18 cellular contexts compared by ENCODE assay signal in the genomic region with DNA sequence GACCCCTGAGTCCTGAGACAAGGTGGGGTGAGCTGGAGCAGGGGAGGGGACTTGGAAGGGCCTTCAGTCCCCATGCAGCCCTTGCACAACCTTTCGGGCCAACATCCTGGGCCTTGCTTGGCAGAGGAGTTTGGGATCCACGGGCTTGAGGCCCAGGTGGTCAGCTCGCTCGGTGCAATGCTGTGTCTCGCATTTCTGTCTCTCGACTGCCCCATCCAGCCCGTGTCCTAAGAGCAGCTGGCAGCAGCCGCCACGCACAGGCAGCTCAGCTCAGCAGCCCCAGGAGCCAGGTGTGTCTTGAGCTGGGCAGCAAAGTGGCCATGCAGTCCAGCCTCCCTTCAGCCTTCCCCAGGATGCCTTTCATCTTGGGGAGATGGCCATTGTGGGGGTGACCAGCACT. TPM values are rescaled to one million over a fixed set of nuclear protein-coding genes. Genes with fewer than 3 reads are reported as not detected.
DNase-seq lines count a peak whose midpoint lies in the region; ATAC-seq, FAIRE-seq and TF ChIP-seq lines count a peak whose summit lies in the region.
"Had no signal": no experiment of that assay in that cellular context is flagged by ENCODE, and none has a peak within 500 bp of the region (broad histone marks: within the 10 kb centered on the region; RNA-seq: fewer than 3 reads in every experiment).

No MANE protein-coding gene starts in this region.

- H3K9ac ChIP-seq in H1 (replicated peaks in 1 of 4; ENCODE audit: extremely low read depth in 1 of 4, low read depth in 3 of 4, low read length in 3 of 4): peak overlapping the region in 1 of 4 experiments; percentile 22; a peak in 2 of 7 replicates

- H4K91ac ChIP-seq in H1 (replicated peaks; ENCODE audit: insufficient read length, low read length): no peak overlapping the region

- FAIRE-seq in H1 (lab: Jason Lieb, UNC): no peak

- no peak overlapping the region for H2BK12ac ChIP-seq in H1 (ENCODE audit: low read depth, low read length)

- H3K27ac ChIP-seq in cardiac muscle cell (peak overlapping the region; percentile 74), heart left ventricle (peak overlapping the region in 6 of 12 donors; percentile 56 to 84 (median 73)), H1 (ENCODE audit: low read depth, low read length) (no peak overlapping the region), psoas muscle (peak overlapping the region; percentile 92)

- TF ChIP-seq EP300 in H1 (IDR thresholded peaks at IDR 0.05; ENCODE audit: borderline replicate concordance in 1 of 2, low read depth in 2 of 2, low read length in 2 of 2): no peak

- H2BK120ac ChIP-seq in H1 (replicated peaks; ENCODE audit: low read depth, low read length): no peak overlapping the region

- no peak overlapping the region for H4K8ac ChIP-seq in H1 (ENCODE audit: extremely low read depth, insufficient read depth, low read length)

- H3K9me3 ChIP-seq in cardiac muscle cell (ENCODE audit: low read depth) (no peaks in the 10 kb centered on the region), heart left ventricle (no peaks in the 10 kb centered on the region), H1 (ENCODE audit: insufficient read depth in 2 of 2, low read depth in 1 of 2, low read length in 1 of 2) (no peaks in the 10 kb centered on the region), psoas muscle (no peaks in the 10 kb centered on the region)
- H3K9me3 ChIP-seq: Caco-2 had no signal

- TF ChIP-seq POLR2A in heart left ventricle (IDR thresholded peaks at IDR 0.05) (no peak), H1 (IDR thresholded peaks at IDR 0.05; ENCODE audit: control extremely low read depth in 1 of 2, low read depth in 2 of 2, low read length in 2 of 2) (no peak)

- POLR2A ChIA-PET in H1 (lab: Charles Lee; ENCODE audit: partially characterized antibody): no interaction called here

- peaks cover 40 to 61% of the 10 kb centered on the region in 2 experiments for H4K20me1 ChIP-seq in H1 (replicated peaks in 1 of 2; ENCODE audit: control insufficient read depth in 1 of 2, insufficient read depth in 2 of 2, low read length in 2 of 2)

- peaks cover 0 to 85% of the 10 kb centered on the region in 2 experiments; a peak in 2 of 4 replicates for H3K79me2 ChIP-seq in H1 (ENCODE audit: control insufficient read depth in 1 of 2, insufficient read depth in 2 of 2, low read length in 2 of 2)

- H3K14ac ChIP-seq in H1 (ENCODE audit: insufficient read length): no peak overlapping the region

- peak overlapping the region; percentile 78; the same call in 1 of the 2 replicates for H2AK5ac ChIP-seq in H1 (ENCODE audit: low read depth, low read length)

- H2AFZ ChIP-seq in H1 (ENCODE audit: low read length): no peak overlapping the region

- H3K36me3 ChIP-seq in cardiac muscle cell (no peaks in the 10 kb centered on the region), heart left ventricle (no peaks in the 10 kb centered on the region), H7 (replicated peaks; ENCODE audit: control insufficient read depth, insufficient read depth, low read length) (no peaks in the 10 kb centered on the region), H1 (ENCODE audit: control insufficient read depth in 2 of 4, insufficient read depth in 4 of 4, low read length in 3 of 4) (no peaks in the 10 kb centered on the region), psoas muscle (ENCODE audit: insufficient read depth in 1 of 2, low read depth in 1 of 2) (no peaks in the 10 kb centered on the region)

- H3K4me2 ChIP-seq in H1 (ENCODE audit: insufficient read depth in 1 of 2, low read depth in 2 of 2, low read length in 2 of 2): peak overlapping the region in 1 of 2 experiments; percentile 12; a peak in 2 of 4 replicates

- H3K4me1 ChIP-seq in cardiac muscle cell (ENCODE audit: low read depth) (peaks cover 55% of the 10 kb centered on the region), heart left ventricle (peaks cover 19 to 80% (median 69%) of the 10 kb centered on the region in 12 donors), H1 (replicated peaks in 1 of 4; ENCODE audit: control insufficient read depth in 3 of 4, insufficient read depth in 4 of 4, low read length in 3 of 4) (peaks cover 6 to 44% (median 35%) of the 10 kb centered on the region in 4 experiments), psoas muscle (peaks cover 66% of the 10 kb centered on the region)
- H3K4me1 ChIP-seq: Caco-2 had no signal

- 63 to 77% (median 74%) methylated on average over 9 of the region's 9 CpGs for WGBS in heart left ventricle, 4 donors
- WGBS in H1 (ENCODE audit: extremely low coverage in 1 of 2, insufficient coverage in 1 of 2, insufficient read length in 1 of 2, insufficient replicate concordance in 2 of 2, low coverage in 1 of 2, low lambda C conversion rate in 2 of 2, missing lambda C conversion rate in 1 of 2), 2 experiments: 94% methylated on average over 7 of the region's 9 CpGs; no CpG with 5 or more reads in 1 of the 2 experiments
- WGBS in psoas muscle, 3 donors: 26 to 38% (median 26%) methylated on average over 6 to 9 of the region's 9 CpGs

- no peak overlapping the region for H3K56ac ChIP-seq in H1 (replicated peaks; ENCODE audit: insufficient read length, low read depth, low read length)

- H3K23me2 ChIP-seq in H1 (ENCODE audit: low read depth, low read length): no peaks in the 10 kb centered on the region

- no peak for TF ChIP-seq CTCF in cardiac muscle cell (IDR thresholded peaks at IDR 0.05; ENCODE audit: low read depth, low read length)
- TF ChIP-seq CTCF in heart left ventricle (IDR thresholded peaks at IDR 0.05): no peak
- no peak for TF ChIP-seq CTCF in H1 (IDR thresholded peaks at IDR 0.05; ENCODE audit: control extremely low read depth in 1 of 3, insufficient read depth in 1 of 3, low read depth in 1 of 3, low read length in 3 of 3)
- TF ChIP-seq CTCF in psoas muscle (IDR thresholded peaks at IDR 0.05): no peak

- CTCF ChIA-PET in H1 (lab: Charles Lee; ENCODE audit: partially characterized antibody): interaction anchor here (0.9 to 2.9 kb wide), 8 partner anchors 9 to 34 kb away, joined by 3 to 17 read pairs (median 4); no protein-coding TSS in a partner anchor

- H3K27me3 ChIP-seq in cardiac muscle cell (no peaks in the 10 kb centered on the region), heart left ventricle (no peaks in the 10 kb centered on the region), H7 (ENCODE audit: control insufficient read depth, insufficient read depth, low read length) (no peaks in the 10 kb centered on the region), H1 (replicated peaks in 1 of 4; ENCODE audit: control insufficient read depth in 3 of 4, extremely low read depth in 1 of 4, insufficient read depth in 3 of 4, low read length in 3 of 4) (no peaks in the 10 kb centered on the region), psoas muscle (ENCODE audit: insufficient read depth in 3 of 3, low read length in 2 of 3) (no peaks in the 10 kb centered on the region)

- ATAC-seq in heart left ventricle (no peak), psoas muscle (peak; percentile 21 to 39 (median 28))

- H2BK5ac ChIP-seq in H1 (ENCODE audit: low read depth, low read length): peak overlapping the region; percentile 48; the same call in 1 of the 2 replicates

- H2BK15ac ChIP-seq in H1 (ENCODE audit: low read length): no peak overlapping the region

- H3K4me3 ChIP-seq in cardiac muscle cell (no peak overlapping the region), heart left ventricle (no peak overlapping the region), H7 (ENCODE audit: insufficient read depth, low read depth, low read length) (no peak overlapping the region), H1 (ENCODE audit: extremely low read depth in 1 of 4, insufficient read depth in 2 of 4, low read depth in 3 of 4, low read length in 4 of 4) (no peak overlapping the region), psoas muscle (no peak overlapping the region)

- no peak for TF ChIP-seq RAD21 in H1 (IDR thresholded peaks at IDR 0.05 in 1 of 2, conservative IDR thresholded peaks at IDR 0.05 in 1 of 2; ENCODE audit: low read depth in 2 of 2, low read length in 2 of 2)

- H4K5ac ChIP-seq in H1 (ENCODE audit: insufficient read length, low read depth, low read length): no peak overlapping the region

- peaks cover 51% of the 10 kb centered on the region for H3K79me1 ChIP-seq in H1 (ENCODE audit: low read depth, low read length)

- intact Hi-C loops in heart left ventricle (cut with DNase I): no loop called here
- intact Hi-C loops in psoas muscle (cut with DNase I): no loop called here

- H2BK20ac ChIP-seq in H1 (ENCODE audit: low read length): no peak overlapping the region; the same call in 1 of the 2 replicates

- DNase-seq in cardiac muscle cell (ENCODE audit: low read depth in 1 of 2, low spot score in 1 of 2) (no peak), heart left ventricle (no peak), H7 (peak; percentile 65), H1 (ENCODE audit: low read depth in 1 of 2, low spot score in 2 of 2) (no peak), psoas muscle (peak in 1 of 2 donors; percentile 68), COLO668 (lab: John Stamatoyannopoulos, UW; ENCODE audit: unreplicated experiment) (no peak), SW480 (ENCODE audit: low spot score) (no peak), inferior parietal cortex (ENCODE audit: extremely low spot score) (no peak)
- DNase-seq: 8988T; CD4-positive, CD25-positive, alpha-beta regulatory T cell; GDM1; GOT3; KBM-7; NCI-H1105 treated with DMSO at 0.1 percent for 48 hours; NCI-H1694 treated with DMSO at 0.1 percent for 48 hours; NCI-H510A; NCI-H774 had no signal

- H3K18ac ChIP-seq in H1 (ENCODE audit: extremely low read depth, low read length): no peak overlapping the region; the same call in 1 of the 2 replicates

- H3K23ac ChIP-seq in H1 (ENCODE audit: insufficient read length): no peak overlapping the region

- no peak overlapping the region for H3K4ac ChIP-seq in H1 (replicated peaks; ENCODE audit: insufficient read length, low read depth, low read length)

RNA-seq across cellular contexts. Expression of a gene that starts 10.8 kb away (rescaled TPM):
- 96.3 and 144 TPM in 2 replicates for total RNA-seq in cardiac muscle cell
- 66.1 and 79.1 TPM in 2 replicates for polyA plus RNA-seq in cardiac muscle cell
- total RNA-seq in heart left ventricle: 10 to 100 TPM; 47.3 to 90.3 (median 60.8) TPM
- polyA plus RNA-seq in heart left ventricle: 10 to 100 TPM; 50.7 to 78.7 TPM
- 79.2 and 112 TPM in 2 replicates for total RNA-seq in H7 (2014; rRNA removed; shearing (Covaris generic))
- total RNA-seq in H1 (2021; fragmentation: NEBNext Ultra II Directional; extraction: Animal tissue kit (Norgen Biotek cat#: 25700)): 62.3 and 62.8 TPM in 2 replicates
- 38.0 and 65.4 TPM in 2 replicates for polyA plus RNA-seq in H1 (2011; rRNA removed)
- 57.3 TPM for polyA plus RNA-seq in H1 (2011; cell fraction: cytosol; rRNA removed)
- polyA plus RNA-seq in H1 (2011; cell fraction: nucleus; rRNA removed): 306 TPM
- 54.5 to 72.8 TPM (median 68.7 TPM) in 4 replicates for polyA plus RNA-seq in H1 (2012, experiment 1 of 2)
- polyA plus RNA-seq in H1 (2012, experiment 2 of 2): 42.3 TPM
- polyA plus RNA-seq in H1 (2013, experiment 1 of 2): 35.8 TPM
- 33.2 TPM for polyA plus RNA-seq in H1 (2013, experiment 2 of 2)
- 28.2 and 33.0 TPM in 2 replicates for polyA minus RNA-seq in H1 (2011; rRNA and poly(A)+ RNA removed)
- polyA minus RNA-seq in H1 (2011; cell fraction: cytosol; rRNA and poly(A)+ RNA removed): 49.0 TPM
- 88.7 TPM for polyA minus RNA-seq in H1 (2011; cell fraction: nucleus; rRNA and poly(A)+ RNA removed)
- 10 to 100 TPM; 67.8 to 79.1 (median 75.3) TPM for total RNA-seq in psoas muscle
- 10 to 100 TPM; 57.1 to 83.1 (median 65.1) TPM for polyA plus RNA-seq in psoas muscle

RNA-seq across cellular contexts. Expression of a gene that starts 24.5 kb away (rescaled TPM):
- 43.9 and 82.2 TPM in 2 replicates for total RNA-seq in cardiac muscle cell
- 22.2 and 26.6 TPM in 2 replicates for polyA plus RNA-seq in cardiac muscle cell
- 10 to 100 TPM; 13.3 to 25.3 (median 18.7) TPM for total RNA-seq in heart left ventricle
- polyA plus RNA-seq in heart left ventricle: 10 to 100 TPM; 17.1 to 19.4 TPM
- 18.5 and 24.6 TPM in 2 replicates for total RNA-seq in H7 (2014; rRNA removed; shearing (Covaris generic))
- total RNA-seq in H1 (2021; fragmentation: NEBNext Ultra II Directional; extraction: Animal tissue kit (Norgen Biotek cat#: 25700)): 18.3 and 18.5 TPM in 2 replicates
- 7.7 and 12.5 TPM in 2 replicates for polyA plus RNA-seq in H1 (2011; rRNA removed)
- polyA plus RNA-seq in H1 (2011; cell fraction: cytosol; rRNA removed): 11.1 TPM
- polyA plus RNA-seq in H1 (2011; cell fraction: nucleus; rRNA removed): 32.8 TPM
- polyA plus RNA-seq in H1 (2012, experiment 1 of 2): 11.4 to 15.6 TPM (median 13.1 TPM) in 4 replicates
- polyA plus RNA-seq in H1 (2012, experiment 2 of 2): 7.8 TPM
- polyA plus RNA-seq in H1 (2013, experiment 1 of 2): 9.6 TPM
- polyA plus RNA-seq in H1 (2013, experiment 2 of 2): 8.4 TPM
- 10.3 and 11.4 TPM in 2 replicates for polyA minus RNA-seq in H1 (2011; rRNA and poly(A)+ RNA removed)
- 15.4 TPM for polyA minus RNA-seq in H1 (2011; cell fraction: cytosol; rRNA and poly(A)+ RNA removed)
- polyA minus RNA-seq in H1 (2011; cell fraction: nucleus; rRNA and poly(A)+ RNA removed): 35.1 TPM
- total RNA-seq in psoas muscle: 10 to 100 TPM; 17.1 to 26.2 (median 20.9) TPM
- 10 to 100 TPM; 12.9 to 15.3 (median 13.4) TPM for polyA plus RNA-seq in psoas muscle

Comparison
In these comparisons a context has a peak if more than half of its experiments do, and no peak if none do; other contexts are left out.
1. ATAC-seq: peak in psoas muscle (4 of 4); none in heart left ventricle (0 of 4).